ENCODE assay signal across 22 cellular contexts in the genomic region with DNA sequence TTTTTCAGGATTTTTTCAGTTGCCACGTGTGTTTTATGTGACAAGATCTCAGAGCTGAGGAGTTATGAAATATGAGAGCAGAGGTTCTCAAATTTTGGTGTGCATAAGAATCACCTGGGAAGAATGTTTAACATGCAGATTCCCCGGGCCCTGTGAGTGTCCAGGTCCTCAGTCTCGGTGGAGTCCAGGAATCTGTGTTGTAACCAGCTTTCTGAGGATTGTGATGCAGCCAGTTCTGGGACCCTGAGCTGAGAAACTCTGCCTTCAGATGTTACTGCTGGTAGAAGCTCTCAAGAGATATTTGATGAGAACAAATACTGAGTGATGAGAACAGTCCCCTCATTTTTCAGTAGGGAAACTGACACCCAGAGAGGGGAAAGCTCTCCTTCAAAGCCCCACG.
DNase-seq lines count a peak whose midpoint lies in the region; FAIRE-seq and TF ChIP-seq lines count a peak whose summit lies in the region.
"Had no signal": no experiment of that assay in that cellular context is flagged by ENCODE, and none has a peak within 500 bp of the region (broad histone marks: within the 10 kb centered on the region; RNA-seq: fewer than 3 reads in every experiment).

No MANE protein-coding gene starts in this region.

- DNase-seq in GM19239 (ENCODE audit: insufficient read length, low spot score) (no peak), endothelial cell of umbilical vein (ENCODE audit: low read depth, low spot score) (no peak), osteocyte (ENCODE audit: extremely low spot score, unreplicated experiment) (no peak), NCI-H2227 treated with DMSO at 0.1 percent for 48 hours (lab: John Stamatoyannopoulos, UW) (no peak), immature natural killer cell (no peak), SKM-1 treated with dmso at 0.1 percent for 144 hours (lab: John Stamatoyannopoulos, UW; ENCODE audit: unreplicated experiment) (no peak)
- DNase-seq: Caco-2; CD4-positive, CD25-positive, alpha-beta regulatory T cell; CD8-positive, alpha-beta T cell; DMS153; DND-41; GM23248; H7; HCEC 1CT had no signal

- peaks cover 2% of the 10 kb centered on the region for H3K4me1 Mint-ChIP-seq in osteocyte (ENCODE audit: unreplicated experiment)
- H3K4me1 Mint-ChIP-seq in immature natural killer cell = peaks cover 3 to 15% of the 10 kb centered on the region in 2 donors

- H3K36me3 Mint-ChIP-seq in osteocyte (ENCODE audit: unreplicated experiment) (peaks cover 19% of the 10 kb centered on the region), immature natural killer cell (peaks cover 3 to 14% (median 13%) of the 10 kb centered on the region in 3 donors)

- H3K4me3 Mint-ChIP-seq in osteocyte (ENCODE audit: unreplicated experiment) (no peak overlapping the region), immature natural killer cell (no peak overlapping the region)
- H3K4me3 Mint-ChIP-seq: B cell; CD4-positive, CD25-positive, alpha-beta regulatory T cell; CD8-positive, alpha-beta T cell had no signal

- H3K9ac ChIP-seq in endothelial cell of umbilical vein (replicated peaks; ENCODE audit: extremely low read depth, insufficient read depth, low read length) = no peak overlapping the region
- H3K9ac ChIP-seq: BLaER1, GM23248 had no signal

- no peak overlapping the region for H2AFZ ChIP-seq in endothelial cell of umbilical vein (ENCODE audit: low read depth, low read length)
- H2AFZ ChIP-seq: GM23248 had no signal

- H3K4me3 ChIP-seq in endothelial cell of umbilical vein (replicated peaks in 1 of 3; ENCODE audit: insufficient read depth in 1 of 3, low read depth in 1 of 3, low read length in 3 of 3) = no peak overlapping the region
- H3K4me3 ChIP-seq: BLaER1, GM23248 had no signal

- FAIRE-seq in GM19239 (lab: Jason Lieb, UNC) (peak; percentile 21), endothelial cell of umbilical vein (lab: Jason Lieb, UNC) (peak; percentile 24)
- FAIRE-seq: A204.1, G401.6, GM12892, H1 had no signal

- no peaks in the 10 kb centered on the region for H4K20me1 ChIP-seq in endothelial cell of umbilical vein (replicated peaks; ENCODE audit: control insufficient read depth, extremely low read depth, insufficient read depth, low read length)
- H4K20me1 ChIP-seq: BLaER1 had no signal

- no peaks in the 10 kb centered on the region for H3K79me2 ChIP-seq in endothelial cell of umbilical vein (ENCODE audit: control insufficient read depth, insufficient read depth, low read length)

- no peaks in the 10 kb centered on the region for H3K9me3 Mint-ChIP-seq in osteocyte (ENCODE audit: unreplicated experiment)
- no peaks in the 10 kb centered on the region for H3K9me3 Mint-ChIP-seq in immature natural killer cell
- H3K9me3 Mint-ChIP-seq: CD8-positive, alpha-beta T cell had no signal

- POLR2A ChIA-PET in endothelial cell of umbilical vein (lab: Charles Lee) = no interaction called here

- no peaks in the 10 kb centered on the region for H3K9me1 ChIP-seq in endothelial cell of umbilical vein (replicated peaks; ENCODE audit: control insufficient read depth, extremely low read depth, insufficient read depth, low read length)

- H3K27me3 Mint-ChIP-seq in osteocyte (ENCODE audit: unreplicated experiment) (no peaks in the 10 kb centered on the region), immature natural killer cell (ENCODE audit: low read depth in 3 of 3) (peaks cover 0 to 4% (median 0%) of the 10 kb centered on the region in 3 donors)
- H3K27me3 Mint-ChIP-seq: B cell; CD4-positive, CD25-positive, alpha-beta regulatory T cell had no signal

- no peak for TF ChIP-seq POLR2A in endothelial cell of umbilical vein (IDR thresholded peaks at IDR 0.05; ENCODE audit: low read depth, low read length)

- TF ChIP-seq CTCF in endothelial cell of umbilical vein (IDR thresholded peaks at IDR 0.05; ENCODE audit: extremely low read depth in 1 of 2, insufficient read depth in 1 of 2, low read depth in 1 of 2, low read length in 2 of 2) (no peak), osteocyte (IDR thresholded peaks at IDR 0.05) (no peak)

- dilution Hi-C loops in endothelial cell of umbilical vein (cut with MboI; ENCODE audit: extremely low pct_ligation_motif_present, low sequenced_read_pairs) = no loop called here

- BruUV-seq in endothelial cell of umbilical vein (replicated peaks; lab: Mats Ljungman, UMichigan) = no TSS peak

- H3K4me1 ChIP-seq in endothelial cell of umbilical vein (ENCODE audit: control insufficient read depth, extremely low read depth, insufficient read depth, low read length) = peaks cover 10% of the 10 kb centered on the region
- H3K4me1 ChIP-seq: BLaER1 had no signal

- H3K36me3 ChIP-seq in endothelial cell of umbilical vein (ENCODE audit: control insufficient read depth in 2 of 2, extremely low read depth in 1 of 2, insufficient read depth in 2 of 2, low read length in 2 of 2) = no peaks in the 10 kb centered on the region
- H3K36me3 ChIP-seq: BLaER1 had no signal

- no peak overlapping the region for H3K27ac ChIP-seq in endothelial cell of umbilical vein (ENCODE audit: insufficient read depth, low read depth, low read length)
- H3K27ac ChIP-seq: 22Rv1, BLaER1, C4-2B, GM23248 had no signal

- H3K27ac Mint-ChIP-seq in osteocyte (ENCODE audit: unreplicated experiment) (peak overlapping the region; percentile 25), immature natural killer cell (peak overlapping the region in 2 of 6 donors; percentile 17 to 39)
- H3K27ac Mint-ChIP-seq: B cell; CD8-positive, alpha-beta T cell had no signal

- H3K4me2 ChIP-seq in endothelial cell of umbilical vein (ENCODE audit: insufficient read depth, low read length) = no peak overlapping the region
- H3K4me2 ChIP-seq: BLaER1 had no signal

- no peaks in the 10 kb centered on the region for H3K9me3 ChIP-seq in endothelial cell of umbilical vein (replicated peaks; ENCODE audit: control insufficient read depth, insufficient read depth, low read length)
- H3K9me3 ChIP-seq: BLaER1, Caco-2 had no signal

- CTCF ChIA-PET in endothelial cell of umbilical vein (lab: Charles Lee) = no interaction called here

- H3K27me3 ChIP-seq in endothelial cell of umbilical vein (ENCODE audit: control insufficient read depth in 2 of 2, insufficient read depth in 2 of 2, low read length in 2 of 2) = no peaks in the 10 kb centered on the region
- H3K27me3 ChIP-seq: BLaER1 had no signal

- intact Hi-C loops in endothelial cell of umbilical vein (cut with micrococcal nuclease) = no loop called here

TF ChIP-seq in endothelial cell of umbilical vein, 7 proteins besides CTCF, POLR2A, EP300 and RAD21:
- TF ChIP-seq, protein P1, sequence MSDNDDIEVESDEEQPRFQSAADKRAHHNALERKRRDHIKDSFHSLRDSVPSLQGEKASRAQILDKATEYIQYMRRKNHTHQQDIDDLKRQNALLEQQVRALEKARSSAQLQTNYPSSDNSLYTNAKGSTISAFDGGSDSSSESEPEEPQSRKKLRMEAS (IDR thresholded peaks at IDR 0.05; ENCODE audit: insufficient read depth, insufficient read length) = no peak
- no peak for TF ChIP-seq JUN (IDR thresholded peaks at IDR 0.05; ENCODE audit: borderline replicate concordance, insufficient read depth, insufficient read length, low read depth)
- no peak for TF ChIP-seq POLR2AphosphoS5 (IDR thresholded peaks at IDR 0.05; ENCODE audit: insufficient read depth, low read depth, low read length)
- no peak for TF ChIP-seq MYC (IDR thresholded peaks at IDR 0.05; ENCODE audit: low read depth, low read length)
- TF ChIP-seq FOS (IDR thresholded peaks at IDR 0.05; ENCODE audit: borderline replicate concordance, insufficient read depth, low read length) = no peak
- no peak for TF ChIP-seq EZH2 (IDR thresholded peaks at IDR 0.05; ENCODE audit: borderline replicate concordance, low read depth, low read length, severe bottlenecking)
- no peak for TF ChIP-seq GATA2 (IDR thresholded peaks at IDR 0.05; ENCODE audit: insufficient read depth, insufficient read length, low read depth, low read length)
